Comparison of ENCODE assay signal across 16 cellular contexts in genomic region chr12:109449845-109450532, GRCh38. TPM values are rescaled to one million over a fixed set of nuclear protein-coding genes. Genes with fewer than 3 reads are reported as not detected.
DNase-seq lines count a peak whose midpoint lies in the region; ATAC-seq and TF ChIP-seq lines count a peak whose summit lies in the region.
"Had no signal": no experiment of that assay in that cellular context is flagged by ENCODE, and none has a peak within 500 bp of the region (broad histone marks: within the 10 kb centered on the region; RNA-seq: fewer than 3 reads in every experiment).

No MANE protein-coding gene starts in this region.

- H2AK9ac ChIP-seq in IMR-90 (replicated peaks; ENCODE audit: low read depth, low read length, poor library complexity) = no peak overlapping the region

- H3K27me3 ChIP-seq in IMR-90 (ENCODE audit: control insufficient read depth, insufficient read depth, low read length) (no peaks in the 10 kb centered on the region), muscle layer of colon (ENCODE audit: control insufficient read depth in 1 of 2, insufficient read depth in 2 of 2, low read length in 2 of 2) (no peaks in the 10 kb centered on the region), HAP-1 (ENCODE audit: low read depth) (no peaks in the 10 kb centered on the region)
- H3K27me3 ChIP-seq: tibial artery had no signal

- TF ChIP-seq CTCF in IMR-90 (conservative IDR thresholded peaks at IDR 0.05; ENCODE audit: low read depth, low read length) = no peak

- H3K36me3 ChIP-seq in IMR-90 (ENCODE audit: control insufficient read depth, insufficient read depth, low read length) (peaks cover 71% of the 10 kb centered on the region), muscle layer of colon (ENCODE audit: insufficient read depth, low read length) (peaks cover 51% of the 10 kb centered on the region), HAP-1 (replicated peaks) (peaks cover 34% of the 10 kb centered on the region)

- H2BK5ac ChIP-seq in IMR-90 (ENCODE audit: low read depth, low read length, poor library complexity, severe bottlenecking) = no peak overlapping the region

- peaks cover 17% of the 10 kb centered on the region for H3K4me1 Mint-ChIP-seq in central memory CD8-positive, alpha-beta T cell
- H3K4me1 Mint-ChIP-seq: B cell had no signal

- TSS peak; percentile 41 for BruUV-seq in IMR-90 (replicated peaks; lab: Mats Ljungman, UMichigan)

- no peak overlapping the region for H3K56ac ChIP-seq in IMR-90 (ENCODE audit: extremely low read depth, insufficient read depth, low read length)

- peaks cover 12% of the 10 kb centered on the region for H3K4me1 ChIP-seq in IMR-90 (ENCODE audit: control insufficient read depth, insufficient read depth, low read length)
- H3K4me1 ChIP-seq in muscle layer of colon (ENCODE audit: insufficient read depth, low read length) = peaks cover 42% of the 10 kb centered on the region
- H3K4me1 ChIP-seq in HAP-1 = no peaks in the 10 kb centered on the region
- H3K4me1 ChIP-seq: psoas muscle had no signal

- H3K18ac ChIP-seq in IMR-90 (ENCODE audit: low read depth, low read length) = no peak overlapping the region

- ATAC-seq in IMR-90 (ENCODE audit: low read depth) (no peak), GM18520 (IDR thresholded peaks at IDR 0.05; ENCODE audit: unreplicated experiment) (no peak), HG02884 (IDR thresholded peaks at IDR 0.05; ENCODE audit: unreplicated experiment) (no peak)
- ATAC-seq in central memory CD8-positive, alpha-beta T cell (replicated peaks; ENCODE audit: extremely low read depth, poor library complexity, severe bottlenecking) = no peak
- ATAC-seq: psoas muscle had no signal

- POLR2A ChIA-PET in IMR-90 (lab: Charles Lee; ENCODE audit: unreplicated experiment) = no interaction called here

- in situ Hi-C loops in IMR-90 (cut with MboI; ENCODE audit: low sequenced_read_pairs) (no loop called here), HAP-1 (cut with MboI; ENCODE audit: low sequenced_read_pairs) (no loop called here)

- no peak overlapping the region for H2BK15ac ChIP-seq in IMR-90 (ENCODE audit: low read depth, low read length)

- no peaks in the 10 kb centered on the region for H3K9me3 Mint-ChIP-seq in central memory CD8-positive, alpha-beta T cell

- no peak overlapping the region for H3K4me2 ChIP-seq in IMR-90 (ENCODE audit: low read depth, low read length)

- no peak overlapping the region for H3K4me3 Mint-ChIP-seq in central memory CD8-positive, alpha-beta T cell
- H3K4me3 Mint-ChIP-seq: B cell had no signal

- H3K9me1 ChIP-seq in IMR-90 (ENCODE audit: insufficient read depth, low read length) = peaks cover 13% of the 10 kb centered on the region; the same call in 1 of the 2 replicates

- H3K36me3 Mint-ChIP-seq in central memory CD8-positive, alpha-beta T cell (ENCODE audit: insufficient read depth) = peaks cover 34% of the 10 kb centered on the region

- TF ChIP-seq RAD21 in IMR-90 (IDR thresholded peaks at IDR 0.05; ENCODE audit: low read length) = no peak

- H3K14ac ChIP-seq in IMR-90 (replicated peaks; ENCODE audit: low read depth, low read length) = no peak overlapping the region

- H3K27ac ChIP-seq in IMR-90 (ENCODE audit: insufficient read depth, low read length) (no peak overlapping the region; the same call in 1 of the 2 replicates), muscle layer of colon (ENCODE audit: low read depth, low read length) (peak overlapping the region; percentile 75)
- H3K27ac ChIP-seq: psoas muscle had no signal

- H3K9me3 ChIP-seq in IMR-90 (ENCODE audit: control insufficient read depth, insufficient read depth, low read length) (no peaks in the 10 kb centered on the region), muscle layer of colon (ENCODE audit: low read length) (no peaks in the 10 kb centered on the region), HAP-1 (no peaks in the 10 kb centered on the region)
- H3K9me3 ChIP-seq: psoas muscle, tibial artery had no signal

- DNase-seq in D341Med (ENCODE audit: low spot score) (peak; percentile 69), IMR-90 (no peak), HAP-1 (ENCODE audit: low spot score in 2 of 2) (no peak), NCI-H1436 treated with DMSO at 0.1 percent for 48 hours (lab: John Stamatoyannopoulos, UW) (no peak)
- DNase-seq in central memory CD8-positive, alpha-beta T cell (ENCODE audit: low spot score in 2 of 2) = no peak
- DNase-seq: DMS79; effector memory CD4-positive, alpha-beta T cell; NCI-H1694 treated with DMSO at 0.1 percent for 48 hours; NCI-H774; psoas muscle; SHP77; tibial artery had no signal

- WGBS in IMR-90 (ENCODE audit: extremely low coverage in 2 of 2, insufficient read length in 1 of 2), 2 experiments = 70% methylated on average over 2 of the region's 16 CpGs; no CpG with 5 or more reads in 1 of the 2 experiments

- no peak overlapping the region for H4K5ac ChIP-seq in IMR-90 (ENCODE audit: low read depth, low read length)

- H2AK5ac ChIP-seq in IMR-90 (ENCODE audit: low read depth, low read length) = no peak overlapping the region

- H4K8ac ChIP-seq in IMR-90 (ENCODE audit: low read depth in 2 of 2, low read length in 2 of 2) = no peak overlapping the region

- H2BK120ac ChIP-seq in IMR-90 (ENCODE audit: low read depth, low read length) = no peak overlapping the region

- H2AFZ ChIP-seq in IMR-90 (replicated peaks; ENCODE audit: low read length, poor library complexity) = no peak overlapping the region

- no peaks in the 10 kb centered on the region for H3K27me3 Mint-ChIP-seq in central memory CD8-positive, alpha-beta T cell
- H3K27me3 Mint-ChIP-seq: B cell had no signal

- H3K23ac ChIP-seq in IMR-90 (ENCODE audit: low read depth, low read length) = no peak overlapping the region

- H3K4me3 ChIP-seq in IMR-90 (ENCODE audit: insufficient read depth, low read depth, low read length) (no peak overlapping the region), muscle layer of colon (ENCODE audit: low read depth in 1 of 2, low read length in 2 of 2) (no peak overlapping the region), HAP-1 (no peak overlapping the region)
- H3K4me3 ChIP-seq: psoas muscle, tibial artery had no signal

- intact Hi-C loops in IMR-90 (cut with micrococcal nuclease) = no loop called here

- H3K9ac ChIP-seq in IMR-90 (ENCODE audit: low read depth, low read length) (no peak overlapping the region), muscle layer of colon (ENCODE audit: low read length) (no peak overlapping the region)

- peak overlapping the region; percentile 58 for H3K27ac Mint-ChIP-seq in central memory CD8-positive, alpha-beta T cell (ENCODE audit: low read depth)
- H3K27ac Mint-ChIP-seq: B cell had no signal

- H4K91ac ChIP-seq in IMR-90 (ENCODE audit: insufficient read depth, low read depth, low read length) = no peak overlapping the region

- H2BK20ac ChIP-seq in IMR-90 (ENCODE audit: low read depth, low read length) = no peak overlapping the region

- peaks cover 39% of the 10 kb centered on the region for H4K20me1 ChIP-seq in IMR-90 (ENCODE audit: insufficient read depth, low read length)

- H3K79me1 ChIP-seq in IMR-90 (ENCODE audit: low read depth in 1 of 2, low read length in 2 of 2) = peaks cover 38 to 87% of the 10 kb centered on the region in 2 experiments

- CTCF ChIA-PET in IMR-90 (lab: Yijun Ruan, JAX) = no interaction called here

- no peak overlapping the region for H3K4ac ChIP-seq in IMR-90 (ENCODE audit: low read depth, low read length)

- dilution Hi-C loops in IMR-90 (cut with HindIII; ENCODE audit: low sequenced_read_pairs, unreplicated experiment) = no loop called here

- TF ChIP-seq POLR2A in IMR-90 (IDR thresholded peaks at IDR 0.05; ENCODE audit: low read depth, low read length) = no peak

TF ChIP-seq in IMR-90, 13 proteins besides CTCF, POLR2A, EP300 and RAD21:
- TF ChIP-seq ELK1 (IDR thresholded peaks at IDR 0.05; ENCODE audit: borderline replicate concordance, low read depth, low read length) (no peak), RCOR1 (IDR thresholded peaks at IDR 0.05; ENCODE audit: insufficient replicate concordance, low read length) (no peak), MAFK (IDR thresholded peaks at IDR 0.05; ENCODE audit: low read depth, low read length) (no peak), SMC3 (IDR thresholded peaks at IDR 0.05; ENCODE audit: low read depth, low read length) (no peak), MXI1 (IDR thresholded peaks at IDR 0.05; ENCODE audit: borderline replicate concordance, low read depth, low read length) (no peak), MAZ (IDR thresholded peaks at IDR 0.05; ENCODE audit: borderline replicate concordance, low read depth, low read length) (no peak), BHLHE40 (IDR thresholded peaks at IDR 0.05; ENCODE audit: low read depth, low read length) (no peak), FOS (IDR thresholded peaks at IDR 0.05; ENCODE audit: low read depth, low read length) (no peak), CEBPB (IDR thresholded peaks at IDR 0.05; ENCODE audit: low read depth, low read length) (no peak)
TF ChIP-seq in IMR-90: peak in this region for 0.

RNA-seq across cellular contexts. Expression of gene KCTD10, which starts 27.1 kb away (rescaled TPM):
- 72.1 and 77.2 TPM in 2 replicates for total RNA-seq in IMR-90 (2012; rRNA removed)
- 82.8 and 88.4 TPM in 2 replicates for polyA plus RNA-seq in IMR-90 (2012; rRNA removed)
- 59.8 and 83.6 TPM in 2 replicates for polyA plus RNA-seq in IMR-90 (2012; cell fraction: cytosol; rRNA removed)
- 122 and 137 TPM in 2 replicates for polyA plus RNA-seq in IMR-90 (2012; cell fraction: nucleus; rRNA removed; ENCODE audit: low replicate concordance)

RNA-seq across cellular contexts. Expression of gene UBE3B, which starts 27.4 kb away (rescaled TPM):
- total RNA-seq in IMR-90 (2012; rRNA removed) = 18.8 and 19.4 TPM in 2 replicates
- 24.3 and 24.9 TPM in 2 replicates for polyA plus RNA-seq in IMR-90 (2012; rRNA removed)
- 17.0 and 19.0 TPM in 2 replicates for polyA plus RNA-seq in IMR-90 (2012; cell fraction: cytosol; rRNA removed)
- 49.8 and 61.5 TPM in 2 replicates for polyA plus RNA-seq in IMR-90 (2012; cell fraction: nucleus; rRNA removed; ENCODE audit: low replicate concordance)
